ENCODE assay signal across 15 cellular contexts in the genomic region with DNA sequence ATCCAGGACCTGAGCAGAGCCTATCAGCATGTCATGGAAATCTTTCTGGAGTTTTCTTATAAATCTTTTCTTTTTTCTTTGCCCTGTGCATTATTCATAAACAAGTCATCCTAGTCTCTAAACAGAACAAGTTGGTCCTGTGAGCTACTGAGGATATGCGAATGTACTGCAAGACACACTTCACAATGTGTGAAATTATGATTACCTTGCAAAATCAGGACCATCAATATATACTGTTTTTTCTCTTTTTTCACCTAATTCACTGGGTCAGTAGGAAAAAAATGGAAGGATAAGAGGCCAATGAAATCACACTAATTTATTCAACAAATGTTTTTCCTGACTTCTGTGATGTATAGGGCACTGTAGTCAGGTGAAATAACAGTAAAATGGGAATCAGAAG. TPM values are rescaled to one million over a fixed set of nuclear protein-coding genes. Genes with fewer than 3 reads are reported as not detected.
DNase-seq lines count a peak whose midpoint lies in the region; ATAC-seq and TF ChIP-seq lines count a peak whose summit lies in the region.
"Had no signal": no experiment of that assay in that cellular context is flagged by ENCODE, and none has a peak within 500 bp of the region (broad histone marks: within the 10 kb centered on the region; RNA-seq: fewer than 3 reads in every experiment).

No MANE protein-coding gene starts in this region.

- H3K27me3 Mint-ChIP-seq in activated CD4-positive, alpha-beta T cell treated with anti-CD3 and anti-CD28 coated beads, Interleukin-2, amount 10 ng/mL, durations not matched to agents 24 days and 14 days: no peaks in the 10 kb centered on the region
- H3K27me3 Mint-ChIP-seq in CD8-positive, alpha-beta T cell (ENCODE audit: low read depth): peaks cover 4% of the 10 kb centered on the region

- DNase-seq in activated CD4-positive, alpha-beta T cell treated with anti-CD3 and anti-CD28 coated beads, Interleukin-2, amount 10 ng/mL, durations not matched to agents 24 days and 14 days: peak; percentile 6
- DNase-seq in activated CD4-positive, alpha-beta T cell treated with anti-CD3 and anti-CD28 coated beads, Interleukin-2, amount 50 U/mL, for 4 hours: no peak
- DNase-seq in mesendoderm: no peak
- DNase-seq in CD8-positive, alpha-beta T cell: no peak
- no peak for DNase-seq in GM19240 (ENCODE audit: insufficient read length, low spot score)
- no peak for DNase-seq in germinal center (ENCODE audit: low spot score)
- DNase-seq: AML-193, DMS 273 treated with DMSO at 0.1 percent for 48 hours, GOT3, KBM-7 had no signal

- no peak overlapping the region for H2BK5ac ChIP-seq in mesendoderm (ENCODE audit: low read length)

- TF ChIP-seq CTCF in VCaP (conservative IDR thresholded peaks at IDR 0.05): no peak
- TF ChIP-seq CTCF in CD8-positive, alpha-beta T cell (IDR thresholded peaks at IDR 0.05): no peak

- no peaks in the 10 kb centered on the region for H3K4me1 Mint-ChIP-seq in activated CD4-positive, alpha-beta T cell treated with anti-CD3 and anti-CD28 coated beads, Interleukin-2, amount 10 ng/mL, durations not matched to agents 24 days and 14 days
- no peaks in the 10 kb centered on the region for H3K4me1 Mint-ChIP-seq in CD8-positive, alpha-beta T cell (ENCODE audit: low read depth)

- H3K4me2 ChIP-seq in mesendoderm (ENCODE audit: low read length): no peak overlapping the region
- H3K4me2 ChIP-seq: BLaER1 had no signal

- no peak overlapping the region for H3K9ac ChIP-seq in mesendoderm (ENCODE audit: low read length)
- H3K9ac ChIP-seq: BLaER1 had no signal

- ATAC-seq in CD8-positive, alpha-beta T cell: no peak
- ATAC-seq: GM12878 had no signal

- no peak overlapping the region for H3K4me3 Mint-ChIP-seq in activated CD4-positive, alpha-beta T cell treated with anti-CD3 and anti-CD28 coated beads, Interleukin-2, amount 10 ng/mL, durations not matched to agents 24 days and 14 days
- H3K4me3 Mint-ChIP-seq in CD8-positive, alpha-beta T cell: no peak overlapping the region

- no peaks in the 10 kb centered on the region for H3K9me3 ChIP-seq in CD8-positive, alpha-beta T cell (ENCODE audit: low read length)
- H3K9me3 ChIP-seq: HAP-1 had no signal

- CTCF ChIA-PET in CD8-positive, alpha-beta T cell (lab: Charles Lee): no interaction called here

- H2BK120ac ChIP-seq in mesendoderm (ENCODE audit: low read depth, low read length): no peak overlapping the region

- intact Hi-C loops in activated CD4-positive, alpha-beta T cell treated with anti-CD3 and anti-CD28 coated beads, Interleukin-2, amount 10 ng/mL, durations not matched to agents 24 days and 14 days (cut with micrococcal nuclease): no loop called here
- intact Hi-C loops in CD8-positive, alpha-beta T cell (cut with DNase I, micrococcal nuclease): no loop called here

- no peaks in the 10 kb centered on the region for H3K36me3 Mint-ChIP-seq in activated CD4-positive, alpha-beta T cell treated with anti-CD3 and anti-CD28 coated beads, Interleukin-2, amount 10 ng/mL, durations not matched to agents 24 days and 14 days (ENCODE audit: low read depth)
- no peaks in the 10 kb centered on the region for H3K36me3 Mint-ChIP-seq in CD8-positive, alpha-beta T cell

- no peak overlapping the region for H2BK15ac ChIP-seq in mesendoderm (replicated peaks; ENCODE audit: low read depth)

- H3K18ac ChIP-seq in mesendoderm (ENCODE audit: low read length): no peak overlapping the region

- no peak overlapping the region for H3K56ac ChIP-seq in mesendoderm (ENCODE audit: low read length)

- no peak overlapping the region for H3K4me3 ChIP-seq in mesendoderm (ENCODE audit: low read length)
- no peak overlapping the region for H3K4me3 ChIP-seq in CD8-positive, alpha-beta T cell (ENCODE audit: low read depth, low read length)
- H3K4me3 ChIP-seq: BLaER1, GM12878, HAP-1 had no signal

- H4K5ac ChIP-seq in mesendoderm (ENCODE audit: low read length): no peak overlapping the region

- peaks cover 7% of the 10 kb centered on the region for H3K4me1 ChIP-seq in mesendoderm (ENCODE audit: control insufficient read depth, low read depth, low read length)
- H3K4me1 ChIP-seq in CD8-positive, alpha-beta T cell (ENCODE audit: insufficient read depth, low read length): no peaks in the 10 kb centered on the region
- H3K4me1 ChIP-seq: HAP-1 had no signal

- POLR2A ChIA-PET in CD8-positive, alpha-beta T cell (lab: Charles Lee): no interaction called here

- H3K27me3 ChIP-seq in mesendoderm (ENCODE audit: insufficient read depth, low read length, poor library complexity): no peaks in the 10 kb centered on the region
- H3K27me3 ChIP-seq in CD8-positive, alpha-beta T cell (ENCODE audit: insufficient read depth, low read length): no peaks in the 10 kb centered on the region
- H3K27me3 ChIP-seq: BLaER1 had no signal

- H3K79me2 ChIP-seq in mesendoderm (ENCODE audit: control insufficient read depth, insufficient read depth, low read length): no peaks in the 10 kb centered on the region

- no peaks in the 10 kb centered on the region for H3K79me1 ChIP-seq in mesendoderm (ENCODE audit: low read length)

- H3K36me3 ChIP-seq in mesendoderm (ENCODE audit: control insufficient read depth, insufficient read depth, low read length): no peaks in the 10 kb centered on the region
- no peaks in the 10 kb centered on the region for H3K36me3 ChIP-seq in CD8-positive, alpha-beta T cell (ENCODE audit: insufficient read depth, low read length)
- H3K36me3 ChIP-seq: BLaER1, HAP-1 had no signal

- no peak overlapping the region for H2AK5ac ChIP-seq in mesendoderm (ENCODE audit: low read length)

- H3K9me3 Mint-ChIP-seq in activated CD4-positive, alpha-beta T cell treated with anti-CD3 and anti-CD28 coated beads, Interleukin-2, amount 10 ng/mL, durations not matched to agents 24 days and 14 days: no peaks in the 10 kb centered on the region
- H3K9me3 Mint-ChIP-seq in CD8-positive, alpha-beta T cell: no peaks in the 10 kb centered on the region

- peak overlapping the region; percentile 1 for H3K4ac ChIP-seq in mesendoderm (ENCODE audit: low read depth, low read length)

- H3K23ac ChIP-seq in mesendoderm (ENCODE audit: low read length): no peak overlapping the region

- WGBS in mesendoderm (ENCODE audit: extremely low coverage, insufficient coverage, low lambda C conversion rate): no CpG with 5 or more reads among the region's 1 CpG

- H3K27ac Mint-ChIP-seq in activated CD4-positive, alpha-beta T cell treated with anti-CD3 and anti-CD28 coated beads, Interleukin-2, amount 10 ng/mL, durations not matched to agents 24 days and 14 days: no peak overlapping the region
- no peak overlapping the region for H3K27ac Mint-ChIP-seq in CD8-positive, alpha-beta T cell

- H3K27ac ChIP-seq in VCaP: peak overlapping the region; percentile 45; the same call in 1 of the 2 replicates
- H3K27ac ChIP-seq in mesendoderm (ENCODE audit: low read depth, low read length): no peak overlapping the region
- no peak overlapping the region for H3K27ac ChIP-seq in CD8-positive, alpha-beta T cell (ENCODE audit: low read depth, low read length)
- H3K27ac ChIP-seq: 22Rv1, BLaER1 had no signal

- no peak overlapping the region for H4K8ac ChIP-seq in mesendoderm (ENCODE audit: low read depth, low read length)

RNA-seq across cellular contexts. Expression of gene SORBS2, which starts 14.4 kb away (rescaled TPM):
- total RNA-seq in activated CD4-positive, alpha-beta T cell treated with anti-CD3 and anti-CD28 coated beads, Interleukin-2, amount 10 ng/mL, durations not matched to agents 24 days and 14 days: not detected in 2 replicates
- 0.67 TPM for polyA plus RNA-seq in mesendoderm (2013, experiment 1 of 2)
- polyA plus RNA-seq in mesendoderm (2013, experiment 2 of 2): 0.76 TPM
- under 1 TPM in 1 of 2 experiments, not detected in 1; 0.08 TPM for total RNA-seq in CD8-positive, alpha-beta T cell
